ENCODE assay signal across 8 cellular contexts in the genomic region with DNA sequence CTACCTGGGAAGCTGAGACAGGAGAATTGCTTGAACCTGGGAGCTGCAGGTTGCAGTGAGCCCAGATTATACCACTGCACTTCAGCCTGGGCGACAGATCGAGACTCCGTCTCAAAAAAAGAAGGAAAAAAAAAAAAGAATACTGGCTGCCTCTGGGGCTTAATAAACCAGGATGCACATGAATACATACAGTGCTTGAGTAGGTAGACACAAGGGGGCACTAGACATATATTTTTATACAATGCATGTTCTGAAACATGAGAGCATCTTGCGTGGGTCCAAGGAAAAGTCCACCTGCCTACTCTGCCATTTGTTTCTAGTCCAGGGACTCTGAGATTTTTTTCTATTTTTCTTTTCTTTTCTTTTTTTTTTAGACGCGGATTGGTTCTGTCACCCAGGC. TPM values are rescaled to one million over a fixed set of nuclear protein-coding genes. Genes with fewer than 3 reads are reported as not detected.
DNase-seq lines count a peak whose midpoint lies in the region; ATAC-seq, FAIRE-seq and TF ChIP-seq lines count a peak whose summit lies in the region.

No MANE protein-coding gene starts in this region.

- H3K36me3 ChIP-seq in PC-3 (ENCODE audit: low read depth, low read length) (no peaks in the 10 kb centered on the region), fibroblast of lung (ENCODE audit: control insufficient read depth, insufficient read depth, low read length) (peaks cover 2% of the 10 kb centered on the region), uterus (no peaks in the 10 kb centered on the region)

- peaks cover 1 to 13% (median 2%) of the 10 kb centered on the region in 3 donors for H3K27me3 Mint-ChIP-seq in CD14-positive monocyte (ENCODE audit: low read depth in 3 of 3)

- no peak overlapping the region for H3K4me2 ChIP-seq in PC-3 (ENCODE audit: low read length)
- no peak overlapping the region for H3K4me2 ChIP-seq in fibroblast of lung (ENCODE audit: extremely low read depth, insufficient read depth, low read length)

- CTCF ChIA-PET in PC-3 (lab: Charles Lee) = interaction anchor here (1.2 kb wide), 1 partner anchor 10 kb away, joined by 3 read pairs; no protein-coding TSS in a partner anchor

- DNase-seq in CD14-positive monocyte (ENCODE audit: low spot score) (no peak), H4 (ENCODE audit: low spot score) (peak; percentile 30), PC-3 (peak; percentile 71), fibroblast of lung (ENCODE audit: low read depth in 2 of 2) (peak; percentile 38 to 56), frontal cortex (ENCODE audit: low spot score in 2 of 2) (no peak), uterus (no peak)
- no peak for DNase-seq in effector CD8-positive, alpha-beta T cell (lab: John Stamatoyannopoulos, UW)
- DNase-seq in stimulated activated CD4-positive, alpha-beta T cell treated with anti-CD3 and anti-CD28 coated beads, Interleukin-1b, Interleukin-23, amount 100 ng/mL, for 48 hours = no peak

- H3K79me2 ChIP-seq in PC-3 (ENCODE audit: low read length) (no peaks in the 10 kb centered on the region), fibroblast of lung (ENCODE audit: control insufficient read depth, insufficient read depth, low read length) (no peaks in the 10 kb centered on the region)

- H3K4me1 ChIP-seq in PC-3 (ENCODE audit: insufficient read depth, low read length) (no peaks in the 10 kb centered on the region), fibroblast of lung (ENCODE audit: control insufficient read depth, extremely low read depth, insufficient read depth, low read length) (no peaks in the 10 kb centered on the region), uterus (no peaks in the 10 kb centered on the region)

- peaks cover 0 to 2% (median 0%) of the 10 kb centered on the region in 7 donors for H3K9me3 Mint-ChIP-seq in CD14-positive monocyte

- H3K9me2 ChIP-seq in PC-3 (replicated peaks; ENCODE audit: low read length) = no peaks in the 10 kb centered on the region

- peaks cover 2 to 5% of the 10 kb centered on the region in 2 donors for H3K36me3 Mint-ChIP-seq in CD14-positive monocyte

- H3K4me3 Mint-ChIP-seq in CD14-positive monocyte = no peak overlapping the region

- POLR2A ChIA-PET in PC-3 (lab: Charles Lee; ENCODE audit: unreplicated experiment) = no interaction called here

- ATAC-seq in PC-3 = peak; percentile 85

- TF ChIP-seq CTCF in CD14-positive monocyte (IDR thresholded peaks at IDR 0.05) = peak; percentile 39
- peak; percentile 73 for TF ChIP-seq CTCF in PC-3 (conservative IDR thresholded peaks at IDR 0.05; ENCODE audit: low read depth, low read length)
- TF ChIP-seq CTCF in fibroblast of lung (conservative IDR thresholded peaks at IDR 0.05 in 1 of 2, IDR thresholded peaks at IDR 0.05 in 1 of 2; ENCODE audit: low read depth in 1 of 2, low read length in 2 of 2) = peak; percentile 33 to 48
- TF ChIP-seq CTCF in uterus (IDR thresholded peaks at IDR 0.05) = peak in 1 of 4 experiments; percentile 12

- no peak overlapping the region for H3K27ac Mint-ChIP-seq in CD14-positive monocyte

- H2AFZ ChIP-seq in PC-3 (ENCODE audit: low read length) (0 out of 2 replicates have a peak overlapping the region, but pooled peaks have one; percentile 20), fibroblast of lung (ENCODE audit: low read length) (no peak overlapping the region)

- H3K27ac ChIP-seq in PC-3 (ENCODE audit: low read length) = no peak overlapping the region
- no peak overlapping the region for H3K27ac ChIP-seq in fibroblast of lung (ENCODE audit: insufficient read depth, low read length)
- H3K27ac ChIP-seq in uterus = no peak overlapping the region

- BruUV-seq in PC-3 (replicated peaks; lab: Mats Ljungman, UMichigan) = no TSS peak

- no peak for FAIRE-seq in frontal cortex (lab: Jason Lieb, UNC)

- H3K9ac ChIP-seq in PC-3 (ENCODE audit: low read length) (no peak overlapping the region), fibroblast of lung (ENCODE audit: insufficient read depth, low read length) (no peak overlapping the region)

- no peaks in the 10 kb centered on the region for H3K4me1 Mint-ChIP-seq in CD14-positive monocyte

- no peak overlapping the region for H3K4me3 ChIP-seq in PC-3 (ENCODE audit: low read length)
- no peak overlapping the region for H3K4me3 ChIP-seq in fibroblast of lung (replicated peaks in 1 of 4; ENCODE audit: control extremely low read depth in 1 of 4, insufficient read depth in 1 of 4, low read depth in 3 of 4, low read length in 4 of 4)
- H3K4me3 ChIP-seq in uterus = no peak overlapping the region

- intact Hi-C loops in CD14-positive monocyte (cut with micrococcal nuclease) (no loop called here), PC-3 (cut with micrococcal nuclease) (loop anchor here (10.0 kb wide), 1 partner anchor 173 kb away; no protein-coding TSS in a partner anchor), uterus (cut with DNase I; ENCODE audit: low total_unique reads) (no loop called here)

- H4K20me1 ChIP-seq in PC-3 (ENCODE audit: low read length) (no peaks in the 10 kb centered on the region), fibroblast of lung (ENCODE audit: control insufficient read depth, extremely low read depth, insufficient read depth, low read length) (no peaks in the 10 kb centered on the region)

- H3K27me3 ChIP-seq in PC-3 (ENCODE audit: low read length) (no peaks in the 10 kb centered on the region), fibroblast of lung (ENCODE audit: control insufficient read depth, insufficient read depth, low read length) (no peaks in the 10 kb centered on the region), uterus (no peaks in the 10 kb centered on the region)

- no peaks in the 10 kb centered on the region for H3F3A ChIP-seq in PC-3 (ENCODE audit: low read length, unreplicated experiment)

- H3K9me3 ChIP-seq in PC-3 (ENCODE audit: low read length) (no peaks in the 10 kb centered on the region), fibroblast of lung (ENCODE audit: control insufficient read depth, insufficient read depth, low read depth, low read length) (no peaks in the 10 kb centered on the region), uterus (no peaks in the 10 kb centered on the region)

- no peak for TF ChIP-seq POLR2A in uterus (IDR thresholded peaks at IDR 0.05)

RNA-seq across cellular contexts. Expression of gene KEAP1, which starts 31.2 kb away (rescaled TPM):
- polyA plus RNA-seq in CD14-positive monocyte = 10 to 100 TPM; 26.0 to 32.6 TPM
- total RNA-seq in H4 (2014; rRNA removed; shearing (Covaris generic)) = 40.9 and 43.3 TPM in 2 replicates
- total RNA-seq in PC-3 (2014; rRNA removed) = 151 and 184 TPM in 2 replicates
- 81.7 and 103 TPM in 2 replicates for total RNA-seq in fibroblast of lung
- 36.1 and 51.3 TPM in 2 replicates for polyA plus RNA-seq in fibroblast of lung
- 53.7 and 78.4 TPM in 2 replicates for polyA plus RNA-seq in fibroblast of lung (2012)
- polyA minus RNA-seq in fibroblast of lung (ENCODE audit: low replicate concordance) = 237 and 316 TPM in 2 replicates
- total RNA-seq in frontal cortex = 45.7 TPM
- 100 to 1,000 TPM in 1 of 4 donors, 10 to 100 TPM in 3; 39.7 to 127 (median 56.8) TPM for total RNA-seq in uterus

RNA-seq across cellular contexts. Expression of gene S1PR5, which starts 45.3 kb away (rescaled TPM):
- polyA plus RNA-seq in CD14-positive monocyte (under 1 TPM; 0.18 to 0.46 TPM), fibroblast of lung (0.02 and 0.19 TPM in 2 replicates)
- total RNA-seq in H4 (2014; rRNA removed; shearing (Covaris generic)) = 1.0 and 1.7 TPM in 2 replicates
- total RNA-seq in PC-3 (2014; rRNA removed) (2.4 and 4.1 TPM in 2 replicates), fibroblast of lung (under 0.01 TPM in 1 of 2 replicates, not detected in the other), frontal cortex (0.41 TPM), uterus (1 to 10 TPM in 2 of 4 donors, not detected in 2; 1.8 to 2.6 TPM)
- polyA plus RNA-seq in fibroblast of lung (2012) = 0.15 TPM in 1 of 2 replicates, not detected in the other
- not detected in 2 replicates for polyA minus RNA-seq in fibroblast of lung (ENCODE audit: low replicate concordance)

RNA-seq across cellular contexts. Expression of gene PDE4A, which starts 51.6 kb away (rescaled TPM):
- polyA plus RNA-seq in CD14-positive monocyte = 1 to 10 TPM; 4.7 to 5.8 TPM
- total RNA-seq in H4 (2014; rRNA removed; shearing (Covaris generic)) = 1.0 and 1.1 TPM in 2 replicates
- 2.8 and 3.1 TPM in 2 replicates for total RNA-seq in PC-3 (2014; rRNA removed)
- total RNA-seq in fibroblast of lung = 3.1 and 4.1 TPM in 2 replicates
- 3.6 and 4.9 TPM in 2 replicates for polyA plus RNA-seq in fibroblast of lung
- 9.5 TPM in 2 replicates for polyA plus RNA-seq in fibroblast of lung (2012)
- 30.4 and 42.3 TPM in 2 replicates for polyA minus RNA-seq in fibroblast of lung (ENCODE audit: low replicate concordance)
- total RNA-seq in frontal cortex = 3.3 TPM
- total RNA-seq in uterus = 10 to 100 TPM in 1 of 4 donors, 1 to 10 TPM in 3; 3.2 to 10.6 (median 4.1) TPM

Comparison
In these comparisons a context has a peak if more than half of its experiments do, and no peak if none do; other contexts are left out.
1. DNase-seq: peak in H4 (single experiment), PC-3 (single experiment) and fibroblast of lung (2 of 2); none in CD14-positive monocyte (single experiment), frontal cortex (0 of 2), uterus (0 of 2), effector CD8-positive, alpha-beta T cell (single experiment) and stimulated activated CD4-positive, alpha-beta T cell treated with anti-CD3 and anti-CD28 coated beads, Interleukin-1b, Interleukin-23, amount 100 ng/mL, for 48 hours (single experiment).